In the genomic region with DNA sequence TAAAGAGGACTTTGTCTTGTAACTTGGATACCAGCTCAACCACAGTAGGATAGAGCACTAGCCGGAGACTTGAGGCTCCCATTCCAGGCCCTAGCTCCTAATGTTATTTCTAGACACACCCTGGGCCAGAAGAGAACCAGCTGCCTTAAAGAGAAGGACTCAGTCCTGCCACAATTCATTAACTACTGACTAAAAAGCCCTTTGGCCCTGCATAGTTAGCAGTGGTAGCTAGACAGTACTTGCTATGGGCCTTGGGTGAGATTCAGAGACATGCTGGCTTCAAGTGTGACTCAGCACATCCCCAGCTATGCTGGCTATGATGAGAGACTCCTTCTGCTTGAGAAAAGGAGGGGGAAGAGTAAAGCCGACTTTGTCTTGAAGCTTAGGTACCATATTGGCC, we compare ENCODE assay signal across 17 cellular contexts. TPM values are rescaled to one million over a fixed set of nuclear protein-coding genes. Genes with fewer than 3 reads are reported as not detected.
DNase-seq lines count a peak whose midpoint lies in the region; ATAC-seq, FAIRE-seq and TF ChIP-seq lines count a peak whose summit lies in the region.
"Had no signal": no experiment of that assay in that cellular context is flagged by ENCODE, and none has a peak within 500 bp of the region (broad histone marks: within the 10 kb centered on the region; RNA-seq: fewer than 3 reads in every experiment).

No MANE protein-coding gene starts in this region.

- no peaks in the 10 kb centered on the region for H3K36me3 Mint-ChIP-seq in activated CD4-positive, alpha-beta T cell treated with anti-CD3 and anti-CD28 coated beads, Interleukin-2, amount 10 ng/mL, durations not matched to agents 24 days and 14 days (ENCODE audit: low read depth)
- H3K36me3 Mint-ChIP-seq: naive thymus-derived CD4-positive, alpha-beta T cell had no signal

- no peak overlapping the region for H3K4me2 ChIP-seq in A549
- H3K4me2 ChIP-seq: BLaER1 had no signal

- no peaks in the 10 kb centered on the region for H3K4me1 Mint-ChIP-seq in activated CD4-positive, alpha-beta T cell treated with anti-CD3 and anti-CD28 coated beads, Interleukin-2, amount 10 ng/mL, durations not matched to agents 24 days and 14 days
- H3K4me1 Mint-ChIP-seq: naive thymus-derived CD4-positive, alpha-beta T cell had no signal

- 85% methylated on average over 2 of the region's 2 CpGs for WGBS in A549 (ENCODE audit: missing lambda C conversion rate)

- POLR2A ChIA-PET in A549 (lab: Yijun Ruan, JAX) = no interaction called here

- peak in 1 of 2 experiments; percentile 50; a peak in 2 of 6 replicates for ATAC-seq in A549
- ATAC-seq in HG03196 (IDR thresholded peaks at IDR 0.05; ENCODE audit: unreplicated experiment) = no peak
- no peak for ATAC-seq in HG02588 (IDR thresholded peaks at IDR 0.05; ENCODE audit: unreplicated experiment)
- ATAC-seq in HG03135 (IDR thresholded peaks at IDR 0.05; ENCODE audit: unreplicated experiment) = no peak
- ATAC-seq: naive thymus-derived CD4-positive, alpha-beta T cell; psoas muscle; upper lobe of right lung had no signal

- H3K27ac Mint-ChIP-seq in activated CD4-positive, alpha-beta T cell treated with anti-CD3 and anti-CD28 coated beads, Interleukin-2, amount 10 ng/mL, durations not matched to agents 24 days and 14 days = no peak overlapping the region
- H3K27ac Mint-ChIP-seq: dendritic cell treated with granulocyte-macrophage colony-stimulating factor and Interleukin-4, amounts not matched to agents 40 ng/mL and 50 ng/mL, for 4 days; naive thymus-derived CD4-positive, alpha-beta T cell had no signal

- no peaks in the 10 kb centered on the region for H3K9me3 ChIP-seq in A549
- H3K9me3 ChIP-seq: psoas muscle, upper lobe of right lung had no signal

- TF ChIP-seq EP300 in A549 (IDR thresholded peaks at IDR 0.05) = no peak

- no peaks in the 10 kb centered on the region for H3K9me3 Mint-ChIP-seq in activated CD4-positive, alpha-beta T cell treated with anti-CD3 and anti-CD28 coated beads, Interleukin-2, amount 10 ng/mL, durations not matched to agents 24 days and 14 days
- H3K9me3 Mint-ChIP-seq: dendritic cell treated with granulocyte-macrophage colony-stimulating factor and Interleukin-4, amounts not matched to agents 40 ng/mL and 50 ng/mL, for 4 days; naive thymus-derived CD4-positive, alpha-beta T cell had no signal

- no peak overlapping the region for H3K4me3 Mint-ChIP-seq in activated CD4-positive, alpha-beta T cell treated with anti-CD3 and anti-CD28 coated beads, Interleukin-2, amount 10 ng/mL, durations not matched to agents 24 days and 14 days
- H3K4me3 Mint-ChIP-seq: dendritic cell treated with granulocyte-macrophage colony-stimulating factor and Interleukin-4, amounts not matched to agents 40 ng/mL and 50 ng/mL, for 4 days; naive thymus-derived CD4-positive, alpha-beta T cell had no signal

- TF ChIP-seq POLR2A in A549 (IDR thresholded peaks at IDR 0.05; ENCODE audit: low read length) = no peak

- no peaks in the 10 kb centered on the region for H3K27me3 Mint-ChIP-seq in activated CD4-positive, alpha-beta T cell treated with anti-CD3 and anti-CD28 coated beads, Interleukin-2, amount 10 ng/mL, durations not matched to agents 24 days and 14 days
- H3K27me3 Mint-ChIP-seq: dendritic cell treated with granulocyte-macrophage colony-stimulating factor and Interleukin-4, amounts not matched to agents 40 ng/mL and 50 ng/mL, for 4 days; naive thymus-derived CD4-positive, alpha-beta T cell had no signal

- DNase-seq in A549 (ENCODE audit: low read depth in 1 of 2, low spot score in 1 of 2) (peak in 1 of 2 experiments; percentile 29), ELR (ENCODE audit: low read depth) (peak; percentile 18), astrocyte of the hippocampus (ENCODE audit: low read depth, low spot score) (peak; percentile 20), glomerular visceral epithelial cell (ENCODE audit: extremely low spot score) (peak; percentile 41)
- DNase-seq in activated CD4-positive, alpha-beta T cell treated with anti-CD3 and anti-CD28 coated beads, Interleukin-2, amount 10 ng/mL, durations not matched to agents 24 days and 14 days = no peak
- DNase-seq: activated CD4-positive, CD25-positive, alpha-beta regulatory T cell; foreskin melanocyte; naive thymus-derived CD4-positive, alpha-beta T cell; NCI-H446; psoas muscle; upper lobe of right lung had no signal

- TF ChIP-seq RAD21 in A549 (conservative IDR thresholded peaks at IDR 0.05 in 1 of 2, IDR thresholded peaks at IDR 0.05 in 1 of 2) = no peak

- 0 out of 3 replicates have a peak, but pooled peaks cover 5% of the 10 kb centered on the region for H3K4me1 ChIP-seq in A549
- H3K4me1 ChIP-seq: psoas muscle had no signal

- intact Hi-C loops in activated CD4-positive, alpha-beta T cell treated with anti-CD3 and anti-CD28 coated beads, Interleukin-2, amount 10 ng/mL, durations not matched to agents 24 days and 14 days (cut with micrococcal nuclease) = no loop called here

- peak overlapping the region in 1 of 2 experiments; percentile 43; a peak in 3 of 6 replicates for H3K27ac ChIP-seq in A549
- H3K27ac ChIP-seq: BLaER1, psoas muscle, upper lobe of right lung had no signal

- CTCF ChIA-PET in A549 (lab: Yijun Ruan, JAX) = interaction anchor here (0.6 kb wide), 1 partner anchor 734 kb away, joined by 3 read pairs; no protein-coding TSS in a partner anchor

- TF ChIP-seq CTCF in A549 (IDR thresholded peaks at IDR 0.05) = no peak

- H3K4me3 ChIP-seq in A549 = no peak overlapping the region
- H3K4me3 ChIP-seq: BLaER1, psoas muscle, upper lobe of right lung had no signal

- FAIRE-seq in A549 (lab: Jason Lieb, UNC) = no peak
- FAIRE-seq: islet of Langerhans had no signal

TF ChIP-seq in A549, 52 proteins besides CTCF, POLR2A, EP300 and RAD21:
- TF ChIP-seq MAFK (IDR thresholded peaks at IDR 0.05; ENCODE audit: partially characterized antibody) (peak; percentile 37), ZC3H11A (IDR thresholded peaks at IDR 0.05) (no peak)

RNA-seq across cellular contexts. Expression of a gene that starts 47.3 kb away (rescaled TPM):
- polyA plus RNA-seq in A549 (2011; rRNA removed) (97.6 and 136 TPM in 2 replicates), A549 (2017; fragmentation: RNase III; extraction: RNeasy Plus Mini Kit Qiagen cat#74134 plus additional on column Dnase treatment) (48.3 to 56.2 TPM (median 55.9 TPM) in 3 replicates)
- polyA plus RNA-seq in A549 (2012; cell fraction: cytosol; rRNA removed) = 15.4 and 16.6 TPM in 2 replicates
- 3.9 and 7.4 TPM in 2 replicates for polyA plus RNA-seq in A549 (2012; cell fraction: nucleus; rRNA removed)
- 14.0 and 18.1 TPM in 2 replicates for polyA minus RNA-seq in A549 (2011; rRNA and poly(A)+ RNA removed)
- 82.0 and 87.4 TPM in 2 replicates for total RNA-seq in activated CD4-positive, alpha-beta T cell treated with anti-CD3 and anti-CD28 coated beads, Interleukin-2, amount 10 ng/mL, durations not matched to agents 24 days and 14 days

RNA-seq across cellular contexts. Expression of a gene that starts 47.4 kb away (rescaled TPM):
- polyA plus RNA-seq in A549 (2011; rRNA removed) (10.8 and 14.3 TPM in 2 replicates), A549 (2017; fragmentation: RNase III; extraction: RNeasy Plus Mini Kit Qiagen cat#74134 plus additional on column Dnase treatment) (14.8 to 16.1 TPM (median 15.5 TPM) in 3 replicates)
- 2.3 and 2.9 TPM in 2 replicates for polyA plus RNA-seq in A549 (2012; cell fraction: cytosol; rRNA removed)
- 0.74 and 1.1 TPM in 2 replicates for polyA plus RNA-seq in A549 (2012; cell fraction: nucleus; rRNA removed)
- polyA minus RNA-seq in A549 (2011; rRNA and poly(A)+ RNA removed) = 2.1 and 2.2 TPM in 2 replicates
- 11.4 and 11.6 TPM in 2 replicates for total RNA-seq in activated CD4-positive, alpha-beta T cell treated with anti-CD3 and anti-CD28 coated beads, Interleukin-2, amount 10 ng/mL, durations not matched to agents 24 days and 14 days
